8 cellular contexts compared by ENCODE assay signal in genomic region chr17:6910987-6911603, GRCh38.
DNase-seq lines count a peak whose midpoint lies in the region; ATAC-seq, FAIRE-seq and TF ChIP-seq lines count a peak whose summit lies in the region.

No MANE protein-coding gene starts in this region.

- ATAC-seq in PC-3 (no peak), psoas muscle (no peak)

- H3K27me3 ChIP-seq in GM23248 (replicated peaks; ENCODE audit: insufficient read depth) (no peaks in the 10 kb centered on the region), PC-3 (ENCODE audit: low read length) (no peaks in the 10 kb centered on the region), psoas muscle (ENCODE audit: insufficient read depth in 3 of 3, low read length in 2 of 3) (no peaks in the 10 kb centered on the region)

- peak; percentile 61 for DNase-seq in ACHN
- DNase-seq in GM23248, result peak; percentile 79
- peak; percentile 64 for DNase-seq in PC-3
- peak; percentile 19 for DNase-seq in epithelial cell of proximal tubule (ENCODE audit: low read depth)
- no peak for DNase-seq in psoas muscle
- DNase-seq in GM19239 (ENCODE audit: insufficient read length, low spot score), result no peak
- DNase-seq in NCI-H526 treated with DMSO at 0.1 percent for 48 hours (lab: John Stamatoyannopoulos, UW), result no peak
- DNase-seq in activated CD4-positive, CD25-positive, alpha-beta regulatory T cell treated with anti-CD3 and anti-CD28 coated beads, Interleukin-2, amount 50 U/mL, for 72 hours, result no peak

- H3K27ac ChIP-seq in GM23248 (no peak overlapping the region), PC-3 (ENCODE audit: low read length) (no peak overlapping the region), psoas muscle (no peak overlapping the region)

- in situ Hi-C loops in ACHN (cut with HindIII; ENCODE audit: low pct_ligation_motif_present, low pct_unique_long_range_greater_than_20kb, low sequenced_read_pairs), result no loop called here
- in situ Hi-C loops in GM23248 (cut with MboI), result loop anchor here (5.0 to 25.0 kb wide), 2 partner anchors 101 to 226 kb away; partner anchors contain the start of gene RNASEK

- POLR2A ChIA-PET in PC-3 (lab: Charles Lee; ENCODE audit: unreplicated experiment), result no interaction called here

- no peaks in the 10 kb centered on the region for H3K4me1 ChIP-seq in GM23248 (ENCODE audit: insufficient read depth)
- no peaks in the 10 kb centered on the region for H3K4me1 ChIP-seq in PC-3 (ENCODE audit: insufficient read depth, low read length)
- H3K4me1 ChIP-seq in psoas muscle, result peaks cover 5% of the 10 kb centered on the region

- CTCF ChIA-PET in PC-3 (lab: Charles Lee), result interaction anchor here (0.6 to 1.0 kb wide), 2 partner anchors 43 to 57 kb away, joined by 3 to 11 read pairs; no protein-coding TSS in a partner anchor

- no peaks in the 10 kb centered on the region for H3K9me2 ChIP-seq in GM23248 (ENCODE audit: insufficient read depth)
- H3K9me2 ChIP-seq in PC-3 (replicated peaks; ENCODE audit: low read length), result no peaks in the 10 kb centered on the region

- H3K79me2 ChIP-seq in GM23248 (ENCODE audit: insufficient read depth), result no peaks in the 10 kb centered on the region
- H3K79me2 ChIP-seq in PC-3 (ENCODE audit: low read length), result no peaks in the 10 kb centered on the region

- H3F3A ChIP-seq in GM23248 (ENCODE audit: insufficient read depth) (no peaks in the 10 kb centered on the region), PC-3 (ENCODE audit: low read length, unreplicated experiment) (no peaks in the 10 kb centered on the region)

- H3K4me2 ChIP-seq in GM23248 (ENCODE audit: unreplicated experiment) (no peak overlapping the region), PC-3 (ENCODE audit: low read length) (no peak overlapping the region)

- intact Hi-C loops in PC-3 (cut with micrococcal nuclease), result loop anchor here (1.0 to 5.0 kb wide), 3 partner anchors 69 to 110 kb away; no protein-coding TSS in a partner anchor
- intact Hi-C loops in psoas muscle (cut with DNase I), result loop anchor here (5.0 kb wide), 2 partner anchors 91 to 111 kb away; partner anchors contain the start of gene BCL6B (in 2 of the 2)

- BruUV-seq in PC-3 (replicated peaks; lab: Mats Ljungman, UMichigan), result no TSS peak

- TF ChIP-seq CTCF in PC-3 (conservative IDR thresholded peaks at IDR 0.05; ENCODE audit: low read depth, low read length), result peak; percentile 76
- peak; percentile 78 for TF ChIP-seq CTCF in epithelial cell of proximal tubule (conservative IDR thresholded peaks at IDR 0.05; ENCODE audit: low read depth, low read length)
- peak; percentile 58 for TF ChIP-seq CTCF in psoas muscle (IDR thresholded peaks at IDR 0.05)

- FAIRE-seq in GM19239 (lab: Jason Lieb, UNC), result no peak

- 0% methylated on average over 2 of the region's 2 CpGs for WGBS in GM23248 (ENCODE audit: low coverage in 1 of 2, low lambda C conversion rate in 2 of 2, missing lambda C conversion rate in 2 of 2), 2 experiments
- whole genome bisulfite sequencing in psoas muscle, 3 donors, result 9 to 12% (median 9%) methylated on average over 2 of the region's 2 CpGs

- H3K9me3 ChIP-seq in GM23248 (ENCODE audit: low read depth), result no peaks in the 10 kb centered on the region
- no peaks in the 10 kb centered on the region for H3K9me3 ChIP-seq in PC-3 (ENCODE audit: low read length)
- H3K9me3 ChIP-seq in psoas muscle, result no peaks in the 10 kb centered on the region

- H3K4me3 ChIP-seq in GM23248, result no peak overlapping the region
- no peak overlapping the region for H3K4me3 ChIP-seq in PC-3 (ENCODE audit: low read length)
- no peak overlapping the region for H3K4me3 ChIP-seq in epithelial cell of proximal tubule (ENCODE audit: low read depth, low read length)
- no peak overlapping the region for H3K4me3 ChIP-seq in psoas muscle

- H3K9ac ChIP-seq in GM23248, result no peak overlapping the region
- no peak overlapping the region for H3K9ac ChIP-seq in PC-3 (ENCODE audit: low read length)

- H3K36me3 ChIP-seq in GM23248 (ENCODE audit: low read depth), result no peaks in the 10 kb centered on the region
- no peaks in the 10 kb centered on the region for H3K36me3 ChIP-seq in PC-3 (ENCODE audit: low read depth, low read length)
- H3K36me3 ChIP-seq in psoas muscle (ENCODE audit: insufficient read depth in 1 of 2, low read depth in 1 of 2), result no peaks in the 10 kb centered on the region

- H4K20me1 ChIP-seq in GM23248 (ENCODE audit: insufficient read depth) (no peaks in the 10 kb centered on the region), PC-3 (ENCODE audit: low read length) (no peaks in the 10 kb centered on the region)

- H2AFZ ChIP-seq in GM23248 (no peak overlapping the region), PC-3 (ENCODE audit: low read length) (no peak overlapping the region)

Comparison
In these comparisons a context has a peak if more than half of its experiments do, and no peak if none do; other contexts are left out.
1. DNase-seq: peak in ACHN (single experiment), GM23248 (single experiment), PC-3 (single experiment) and epithelial cell of proximal tubule (single experiment); none in psoas muscle (0 of 2), GM19239 (single experiment), NCI-H526 treated with DMSO at 0.1 percent for 48 hours (single experiment) and activated CD4-positive, CD25-positive, alpha-beta regulatory T cell treated with anti-CD3 and anti-CD28 coated beads, Interleukin-2, amount 50 U/mL, for 72 hours (single experiment).
2. Peak in every context shown above with its lines, with median percentiles within 50 percentile points of each other: CTCF ChIP-seq.